Comparison of ENCODE assay signal across 13 cellular contexts in genomic region chr3:54954019-54954418, GRCh38. TPM values are rescaled to one million over a fixed set of nuclear protein-coding genes. Genes with fewer than 3 reads are reported as not detected.
A peak's percentile ranks its signal among the peaks of the same experiment; 100 is the strongest.
DNase-seq lines count a peak whose midpoint lies in the region; ATAC-seq and TF ChIP-seq lines count a peak whose summit lies in the region.
"Had no signal": no experiment of that assay in that cellular context is flagged by ENCODE, and none has a peak within 500 bp of the region (broad histone marks: within the 10 kb centered on the region; RNA-seq: fewer than 3 reads in every experiment).

No MANE protein-coding gene starts in this region.

- no peak overlapping the region for H3K4me2 ChIP-seq in osteoblast (ENCODE audit: insufficient read depth, low read length)

- no peak overlapping the region for H3K27ac ChIP-seq in RWPE2 (ENCODE audit: poor library complexity, severe bottlenecking)
- H3K27ac ChIP-seq in osteoblast (ENCODE audit: low read depth, low read length), result peak overlapping the region; percentile 73
- H3K27ac ChIP-seq: neutrophil had no signal

- TF ChIP-seq POLR2A in lower leg skin (IDR thresholded peaks at IDR 0.05), result no peak

- H3K27me3 ChIP-seq in RWPE2 (ENCODE audit: insufficient read depth, poor library complexity, severe bottlenecking) (no peaks in the 10 kb centered on the region), osteoblast (ENCODE audit: insufficient read depth, low read length) (no peaks in the 10 kb centered on the region)
- H3K27me3 ChIP-seq: neutrophil had no signal

- no peaks in the 10 kb centered on the region for H4K20me1 ChIP-seq in osteoblast (ENCODE audit: insufficient read depth, low read length)

- H3K36me3 ChIP-seq in RWPE2 (ENCODE audit: low read depth) (no peaks in the 10 kb centered on the region), osteoblast (ENCODE audit: insufficient read depth, low read length) (no peaks in the 10 kb centered on the region)
- H3K36me3 ChIP-seq: neutrophil had no signal

- H3K79me2 ChIP-seq in osteoblast (ENCODE audit: insufficient read depth, low read length), result no peaks in the 10 kb centered on the region

- 59 to 74% methylated on average over 5 of the region's 5 CpGs for WGBS in lower leg skin, 2 donors

- intact Hi-C loops in lower leg skin (cut with DNase I; ENCODE audit: low total_unique reads), result no loop called here

- no peak overlapping the region for H3K4me3 ChIP-seq in RWPE2 (ENCODE audit: severe bottlenecking)
- H3K4me3 ChIP-seq in osteoblast (ENCODE audit: insufficient read depth, low read length), result no peak overlapping the region
- no peak overlapping the region for H3K4me3 ChIP-seq in lower leg skin (ENCODE audit: low read depth, poor library complexity, severe bottlenecking)

- peak; percentile 71 for ATAC-seq in RWPE2 (ENCODE audit: low read depth)
- ATAC-seq: activated T-cell treated with anti-CD3 and anti-CD28 coated beads, Interleukin-2, amount 50 U/mL, for 72 hours had no signal

- no peaks in the 10 kb centered on the region for H3K9me3 ChIP-seq in RWPE2 (ENCODE audit: severe bottlenecking)
- H3K9me3 ChIP-seq in osteoblast (ENCODE audit: low read depth, low read length), result no peaks in the 10 kb centered on the region
- H3K9me3 ChIP-seq: neutrophil had no signal

- TF ChIP-seq CTCF in RWPE2 (IDR thresholded peaks at IDR 0.05; ENCODE audit: poor library complexity, severe bottlenecking) (no peak), osteoblast (IDR thresholded peaks at IDR 0.05; ENCODE audit: extremely low read depth, low read depth, low read length) (no peak), lower leg skin (IDR thresholded peaks at IDR 0.05) (no peak)

- H2AFZ ChIP-seq in osteoblast (ENCODE audit: low read length), result peak overlapping the region; percentile 61

- DNase-seq in GM03348 (ENCODE audit: low spot score) (peak; percentile 77), RWPE2 (ENCODE audit: low spot score) (no peak), fibroblast of peridontal ligament (ENCODE audit: extremely low read depth) (peak; percentile 30), osteoblast (ENCODE audit: insufficient read length, low spot score, missing footprints) (peak; percentile 66), lower leg skin (ENCODE audit: low spot score in 2 of 2) (no peak), RKO (ENCODE audit: low spot score) (no peak), NCI-H446 treated with DMSO at 0.1 percent for 48 hours (lab: John Stamatoyannopoulos, UW) (no peak), AML-193 (lab: John Stamatoyannopoulos, UW) (no peak)
- DNase-seq: activated T-cell treated with anti-CD3 and anti-CD28 coated beads, Interleukin-2, amount 50 U/mL, for 72 hours; NCI-H1048; stimulated activated CD4-positive, alpha-beta T cell treated with anti-CD3 and anti-CD28 coated beads, Interleukin-2, amount 100 ng/mL, for 48 hours had no signal

- H3K4me1 ChIP-seq in RWPE2 (ENCODE audit: insufficient read depth, poor library complexity, severe bottlenecking), result peaks cover 8% of the 10 kb centered on the region
- H3K4me1 ChIP-seq in osteoblast (ENCODE audit: insufficient read depth, low read length), result peaks cover 30% of the 10 kb centered on the region

RNA-seq across cellular contexts. Expression of gene LRTM1, which starts 26.2 kb away (rescaled TPM):
- total RNA-seq in osteoblast, result not detected in 2 replicates
- not detected for total RNA-seq in lower leg skin
- total RNA-seq: activated T-cell treated with anti-CD3 and anti-CD28 coated beads, Interleukin-2, amount 50 U/mL, for 72 hours; subcutaneous adipose tissue had no signal

Comparison
In these comparisons a context has a peak if more than half of its experiments do, and no peak if none do; other contexts are left out.
1. DNase-seq: peak in GM03348 (single experiment), fibroblast of peridontal ligament (single experiment) and osteoblast (single experiment); none in RWPE2 (single experiment), lower leg skin (0 of 2), RKO (single experiment), NCI-H446 treated with DMSO at 0.1 percent for 48 hours (single experiment) and AML-193 (0 of 2).